In the genomic region with DNA sequence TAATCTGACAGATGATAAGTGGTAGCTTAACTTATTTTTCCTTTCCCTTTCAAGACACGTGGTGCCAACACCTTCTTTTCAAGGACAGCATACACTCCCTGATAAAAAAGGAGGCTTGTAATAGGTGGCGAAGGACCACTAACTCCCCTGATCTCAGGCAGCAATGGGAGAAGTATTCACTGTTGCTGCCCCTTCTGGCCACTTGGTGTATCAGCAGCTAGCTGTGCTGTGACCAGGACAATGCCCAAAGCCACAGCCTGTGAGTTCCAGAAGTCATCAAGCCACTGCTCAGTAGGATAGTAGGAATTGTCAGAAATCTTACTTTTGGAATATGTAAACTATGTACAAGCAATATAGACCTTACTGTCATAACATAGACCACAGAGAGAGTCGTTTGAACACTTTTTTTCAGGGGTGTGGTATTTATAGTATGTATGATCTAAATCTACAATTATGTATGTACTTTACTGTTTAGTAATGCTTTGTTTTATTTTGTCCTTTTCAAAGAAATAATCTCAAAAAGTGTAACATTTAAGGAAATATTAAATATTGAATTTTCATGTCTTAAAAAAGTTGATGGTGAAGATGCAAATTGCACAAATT, we compare ENCODE assay signal across 8 cellular contexts.
DNase-seq lines count a peak whose midpoint lies in the region; ATAC-seq and TF ChIP-seq lines count a peak whose summit lies in the region.

No MANE protein-coding gene starts in this region.

- H3K36me3 Mint-ChIP-seq in WTC11: no peaks in the 10 kb centered on the region

- DNase-seq in Caki2 (ENCODE audit: low read depth) (peak; percentile 16), HuH-7 (ENCODE audit: low spot score) (peak; percentile 31), WTC11 (ENCODE audit: low spot score) (peak; percentile 71), kidney epithelial cell (ENCODE audit: low read depth) (no peak), hippocampal formation (lab: John Stamatoyannopoulos, UW) (no peak)

- CTCF ChIA-PET in WTC11 (lab: Charles Lee): interaction anchor here (0.6 to 1.3 kb wide), 15 partner anchors 8 to 141 kb away, joined by 3 to 9 read pairs (median 3); no protein-coding TSS in a partner anchor

- no peaks in the 10 kb centered on the region for H3K27me3 ChIP-seq in kidney epithelial cell (ENCODE audit: control insufficient read depth, insufficient read depth, low read length)

- no peaks in the 10 kb centered on the region for H3K27me3 Mint-ChIP-seq in WTC11 (ENCODE audit: low read depth)

- peak; percentile 97 for TF ChIP-seq CTCF in 22Rv1 (IDR thresholded peaks at IDR 0.05)
- peak; percentile 82 for TF ChIP-seq CTCF in WTC11 (IDR thresholded peaks at IDR 0.05)
- TF ChIP-seq CTCF in kidney epithelial cell (IDR thresholded peaks at IDR 0.05; ENCODE audit: insufficient read depth, low read length, poor library complexity, severe bottlenecking): peak; percentile 84

- in situ Hi-C loops in Caki2 (cut with HindIII; ENCODE audit: low pct_unique_long_range_greater_than_20kb, low sequenced_read_pairs): no loop called here

- H3K36me3 ChIP-seq in kidney epithelial cell (ENCODE audit: control insufficient read depth, insufficient read depth, low read length): no peaks in the 10 kb centered on the region

- no peak overlapping the region for H3K4me3 ChIP-seq in kidney epithelial cell (ENCODE audit: low read depth, low read length)

- no peak overlapping the region for H3K27ac Mint-ChIP-seq in WTC11

- H3K4me3 Mint-ChIP-seq in WTC11: no peak overlapping the region

- ATAC-seq in GM21576 (IDR thresholded peaks at IDR 0.05; ENCODE audit: unreplicated experiment): peak; percentile 73
- ATAC-seq in WTC11: peak; percentile 100
- no peak for ATAC-seq in GM21737 (IDR thresholded peaks at IDR 0.05; ENCODE audit: unreplicated experiment)

- H3K9me3 Mint-ChIP-seq in WTC11: peaks cover 4% of the 10 kb centered on the region; the same call in 1 of the 2 replicates

- POLR2A ChIA-PET in WTC11 (lab: Charles Lee): no interaction called here

- peaks cover 9% of the 10 kb centered on the region for H3K4me1 Mint-ChIP-seq in WTC11

- no peak overlapping the region for H3K27ac ChIP-seq in 22Rv1

TF ChIP-seq in WTC11, 78 proteins besides CTCF, POLR2A, EP300 and RAD21:
- no peak for TF ChIP-seq E2F4 (CRISPR knock-in tag; IDR thresholded peaks at IDR 0.05; ENCODE audit: borderline replicate concordance, low read depth)
- no peak for TF ChIP-seq SMAD3 (CRISPR knock-in tag; IDR thresholded peaks at IDR 0.05; ENCODE audit: borderline replicate concordance)
- TF ChIP-seq CBFB (CRISPR knock-in tag; IDR thresholded peaks at IDR 0.05; ENCODE audit: low read depth): no peak
- TF ChIP-seq, protein P1, sequence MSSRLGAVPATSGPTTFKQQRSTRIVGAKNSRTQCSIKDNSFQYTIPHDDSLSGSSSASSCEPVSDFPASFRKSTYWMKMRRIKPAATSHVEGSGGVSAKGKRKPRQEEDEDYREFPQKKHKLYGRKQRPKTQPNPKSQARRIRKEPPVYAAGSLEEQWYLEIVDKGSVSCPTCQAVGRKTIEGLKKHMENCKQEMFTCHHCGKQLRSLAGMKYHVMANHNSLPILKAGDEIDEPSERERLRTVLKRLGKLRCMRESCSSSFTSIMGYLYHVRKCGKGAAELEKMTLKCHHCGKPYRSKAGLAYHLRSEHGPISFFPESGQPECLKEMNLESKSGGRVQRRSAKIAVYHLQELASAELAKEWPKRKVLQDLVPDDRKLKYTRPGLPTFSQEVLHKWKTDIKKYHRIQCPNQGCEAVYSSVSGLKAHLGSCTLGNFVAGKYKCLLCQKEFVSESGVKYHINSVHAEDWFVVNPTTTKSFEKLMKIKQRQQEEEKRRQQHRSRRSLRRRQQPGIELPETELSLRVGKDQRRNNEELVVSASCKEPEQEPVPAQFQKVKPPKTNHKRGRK (CRISPR knock-in tag; IDR thresholded peaks at IDR 0.05; ENCODE audit: borderline replicate concordance): no peak
- TF ChIP-seq, protein P2, sequence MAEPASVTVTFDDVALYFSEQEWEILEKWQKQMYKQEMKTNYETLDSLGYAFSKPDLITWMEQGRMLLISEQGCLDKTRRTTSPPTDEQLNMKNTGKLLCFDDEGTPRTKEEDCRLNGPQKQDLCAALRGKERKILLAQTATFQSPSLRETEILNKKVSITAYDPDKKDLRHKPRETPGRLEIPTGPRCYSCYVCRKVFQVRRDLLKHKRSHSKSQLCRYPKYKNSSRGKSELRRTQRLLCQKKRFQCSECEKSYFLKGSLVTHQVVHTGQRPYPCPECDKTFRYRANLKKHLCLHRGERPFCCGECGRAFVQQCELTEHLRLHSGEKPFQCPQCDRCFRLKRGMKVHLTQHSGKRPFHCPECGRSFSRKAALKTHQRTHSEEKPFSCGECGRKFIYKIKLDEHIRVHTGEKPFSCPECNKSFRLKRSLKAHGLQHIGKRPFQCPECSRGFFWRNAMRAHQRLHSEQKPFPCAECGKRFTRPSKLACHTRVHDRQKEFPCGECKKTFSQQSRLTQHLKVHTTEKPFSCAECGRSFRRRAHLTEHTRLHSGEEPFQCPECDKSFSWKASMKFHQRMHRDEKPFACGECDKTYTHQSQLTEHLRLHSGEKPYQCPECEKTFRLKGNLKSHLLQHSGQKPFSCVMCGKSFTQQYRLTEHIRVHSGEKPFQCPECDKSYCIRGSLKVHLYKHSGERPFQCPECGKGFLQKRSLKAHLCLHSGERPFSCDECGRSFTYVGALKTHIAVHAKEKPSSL (CRISPR knock-in tag; conservative IDR thresholded peaks at IDR 0.05): no peak
- no peak for TF ChIP-seq IRF1 (CRISPR knock-in tag; IDR thresholded peaks at IDR 0.05)
- TF ChIP-seq ZNF232 (CRISPR knock-in tag; IDR thresholded peaks at IDR 0.05): no peak
- TF ChIP-seq MXD4 (CRISPR knock-in tag; IDR thresholded peaks at IDR 0.05; ENCODE audit: borderline replicate concordance): no peak
- no peak for TF ChIP-seq PRRX2 (CRISPR knock-in tag; IDR thresholded peaks at IDR 0.05)

Comparison
In these comparisons a context has a peak if more than half of its experiments do, and no peak if none do; other contexts are left out.
1. DNase-seq: peak in Caki2 (single experiment), HuH-7 (single experiment) and WTC11 (single experiment); none in kidney epithelial cell (single experiment) and hippocampal formation (0 of 2).
2. Peak in every context shown above with its lines, with median percentiles within 50 percentile points of each other: CTCF ChIP-seq.